ENCODE assay signal across 9 cellular contexts in genomic region chr1:21904725-21905520, GRCh38. TPM values are rescaled to one million over a fixed set of nuclear protein-coding genes. Genes with fewer than 3 reads are reported as not detected.
DNase-seq lines count a peak whose midpoint lies in the region; ATAC-seq, FAIRE-seq and TF ChIP-seq lines count a peak whose summit lies in the region.
"Had no signal": no experiment of that assay in that cellular context is flagged by ENCODE, and none has a peak within 500 bp of the region (broad histone marks: within the 10 kb centered on the region; RNA-seq: fewer than 3 reads in every experiment).

No MANE protein-coding gene starts in this region.

- TF ChIP-seq CTCF in PC-9 (conservative IDR thresholded peaks at IDR 0.05), result no peak
- TF ChIP-seq CTCF in endothelial cell of umbilical vein (IDR thresholded peaks at IDR 0.05; ENCODE audit: extremely low read depth in 1 of 2, insufficient read depth in 1 of 2, low read depth in 1 of 2, low read length in 2 of 2), result no peak

- FAIRE-seq in endothelial cell of umbilical vein (lab: Jason Lieb, UNC), result peak; percentile 96

- no peaks in the 10 kb centered on the region for H3K79me2 ChIP-seq in PC-9 (ENCODE audit: low read depth)
- H3K79me2 ChIP-seq in endothelial cell of umbilical vein (ENCODE audit: control insufficient read depth, insufficient read depth, low read length), result peaks cover 88% of the 10 kb centered on the region

- BruUV-seq in PC-9 (replicated peaks; lab: Mats Ljungman, UMichigan) (no TSS peak), endothelial cell of umbilical vein (replicated peaks; lab: Mats Ljungman, UMichigan) (no TSS peak)

- H3K4me3 ChIP-seq in PC-9 (no peak overlapping the region), endothelial cell of umbilical vein (replicated peaks in 1 of 3; ENCODE audit: insufficient read depth in 1 of 3, low read depth in 1 of 3, low read length in 3 of 3) (no peak overlapping the region)
- H3K4me3 ChIP-seq: cardiac muscle cell had no signal

- peak; percentile 69 for TF ChIP-seq POLR2A in endothelial cell of umbilical vein (IDR thresholded peaks at IDR 0.05; ENCODE audit: low read depth, low read length)

- dilution Hi-C loops in endothelial cell of umbilical vein (cut with MboI; ENCODE audit: extremely low pct_ligation_motif_present, low sequenced_read_pairs), result no loop called here

- H3K36me3 ChIP-seq in PC-9 (ENCODE audit: low read depth) (no peaks in the 10 kb centered on the region), endothelial cell of umbilical vein (ENCODE audit: control insufficient read depth in 2 of 2, extremely low read depth in 1 of 2, insufficient read depth in 2 of 2, low read length in 2 of 2) (peaks cover 5 to 16% of the 10 kb centered on the region in 2 experiments)
- H3K36me3 ChIP-seq: cardiac muscle cell had no signal

- H3K27ac ChIP-seq in PC-9 (no peak overlapping the region), endothelial cell of umbilical vein (ENCODE audit: insufficient read depth, low read depth, low read length) (peak overlapping the region; percentile 94)

- peak; percentile 57 for DNase-seq in GM03348 (ENCODE audit: low spot score)
- DNase-seq in PC-9, result peak; percentile 79 to 86
- peak; percentile 99 for DNase-seq in endothelial cell of umbilical vein (ENCODE audit: low read depth, low spot score)
- DNase-seq in posterior vena cava (ENCODE audit: low spot score), result peak; percentile 89
- no peak for DNase-seq in hypothalamus (lab: John Stamatoyannopoulos, UW)

- H3K4me1 ChIP-seq in PC-9 (replicated peaks; ENCODE audit: insufficient read depth) (no peaks in the 10 kb centered on the region), endothelial cell of umbilical vein (ENCODE audit: control insufficient read depth, extremely low read depth, insufficient read depth, low read length) (peaks cover 92% of the 10 kb centered on the region)

- CTCF ChIA-PET in PC-9 (lab: Charles Lee) (no interaction called here), endothelial cell of umbilical vein (lab: Charles Lee) (interaction anchor here (1.0 kb wide), 1 partner anchor 35 kb away, joined by 3 read pairs; no protein-coding TSS in a partner anchor)

- H3K4me2 ChIP-seq in PC-9 (no peak overlapping the region), endothelial cell of umbilical vein (ENCODE audit: insufficient read depth, low read length) (no peak overlapping the region)

- no peaks in the 10 kb centered on the region for H3K9me3 ChIP-seq in PC-9 (ENCODE audit: insufficient read depth, low read depth)
- no peaks in the 10 kb centered on the region for H3K9me3 ChIP-seq in endothelial cell of umbilical vein (replicated peaks; ENCODE audit: control insufficient read depth, insufficient read depth, low read length)

- H2AFZ ChIP-seq in PC-9 (no peak overlapping the region), endothelial cell of umbilical vein (ENCODE audit: low read depth, low read length) (no peak overlapping the region)

- H4K20me1 ChIP-seq in PC-9 (ENCODE audit: insufficient read depth), result no peaks in the 10 kb centered on the region; the same call in 1 of the 2 replicates
- no peaks in the 10 kb centered on the region for H4K20me1 ChIP-seq in endothelial cell of umbilical vein (replicated peaks; ENCODE audit: control insufficient read depth, extremely low read depth, insufficient read depth, low read length)

- H3K27me3 ChIP-seq in PC-9 (ENCODE audit: insufficient read depth, low read depth) (no peaks in the 10 kb centered on the region), endothelial cell of umbilical vein (ENCODE audit: control insufficient read depth in 2 of 2, insufficient read depth in 2 of 2, low read length in 2 of 2) (no peaks in the 10 kb centered on the region)
- H3K27me3 ChIP-seq: cardiac muscle cell had no signal

- peak overlapping the region; percentile 79 for H3K9ac ChIP-seq in endothelial cell of umbilical vein (replicated peaks; ENCODE audit: extremely low read depth, insufficient read depth, low read length)

- POLR2A ChIA-PET in PC-9 (lab: Charles Lee; ENCODE audit: unreplicated experiment) (interaction anchor here (0.6 kb wide), 1 partner anchor 127 kb away, joined by 7 read pairs; no protein-coding TSS in a partner anchor), endothelial cell of umbilical vein (lab: Charles Lee) (no interaction called here)

- H3F3A ChIP-seq in PC-9 (ENCODE audit: insufficient read depth, low read depth), result no peaks in the 10 kb centered on the region

- ATAC-seq in HG03097 (IDR thresholded peaks at IDR 0.05; ENCODE audit: low FRiP score, unreplicated experiment) (no peak), HG02852 (IDR thresholded peaks at IDR 0.05; ENCODE audit: unreplicated experiment) (no peak), HG03520 (IDR thresholded peaks at IDR 0.05; ENCODE audit: unreplicated experiment) (no peak)

- no peaks in the 10 kb centered on the region for H3K9me2 ChIP-seq in PC-9 (ENCODE audit: insufficient read depth)

- H3K9me1 ChIP-seq in endothelial cell of umbilical vein (replicated peaks; ENCODE audit: control insufficient read depth, extremely low read depth, insufficient read depth, low read length), result no peaks in the 10 kb centered on the region

- intact Hi-C loops in PC-9 (cut with micrococcal nuclease; ENCODE audit: unreplicated experiment), result loop anchor here (1.0 to 2.0 kb wide), 2 partner anchors 26 to 52 kb away; no protein-coding TSS in a partner anchor
- intact Hi-C loops in endothelial cell of umbilical vein (cut with micrococcal nuclease), result no loop called here
- intact Hi-C loops in posterior vena cava (cut with DNase I), result loop anchor here in 1 of 2 donors (5.0 kb wide), 1 partner anchor 32 kb away; the partner anchor contains the start of gene HSPG2

TF ChIP-seq in endothelial cell of umbilical vein, 7 proteins besides CTCF, POLR2A, EP300 and RAD21:
- peak; percentile 50 for TF ChIP-seq MAX (IDR thresholded peaks at IDR 0.05; ENCODE audit: insufficient read depth, insufficient read length)
- TF ChIP-seq POLR2AphosphoS5 (IDR thresholded peaks at IDR 0.05; ENCODE audit: insufficient read depth, low read depth, low read length), result peak; percentile 76
- peak; percentile 81 for TF ChIP-seq GATA2 (IDR thresholded peaks at IDR 0.05; ENCODE audit: insufficient read depth, insufficient read length, low read depth, low read length)
- peak; percentile 56 for TF ChIP-seq FOS (IDR thresholded peaks at IDR 0.05; ENCODE audit: borderline replicate concordance, insufficient read depth, low read length)
- no peak for TF ChIP-seq MYC (IDR thresholded peaks at IDR 0.05; ENCODE audit: low read depth, low read length)
- peak; percentile 94 for TF ChIP-seq JUN (IDR thresholded peaks at IDR 0.05; ENCODE audit: borderline replicate concordance, insufficient read depth, insufficient read length, low read depth)
- no peak for TF ChIP-seq EZH2 (IDR thresholded peaks at IDR 0.05; ENCODE audit: borderline replicate concordance, low read depth, low read length, severe bottlenecking)

RNA-seq across cellular contexts. Expression of gene HSPG2, which starts 32.2 kb away (rescaled TPM):
- total RNA-seq in PC-9 (2021) (126 and 157 TPM in 2 replicates), endothelial cell of umbilical vein (3,499 and 3,960 TPM in 2 replicates), posterior vena cava (100 to 1,000 TPM; 682 to 919 TPM)
- 734 and 849 TPM in 2 replicates for polyA plus RNA-seq in endothelial cell of umbilical vein
- 751 and 1,165 TPM in 2 replicates for polyA plus RNA-seq in endothelial cell of umbilical vein (2011; cell fraction: cytosol; rRNA removed)
- 1,616 and 1,967 TPM in 2 replicates for polyA plus RNA-seq in endothelial cell of umbilical vein (2011; cell fraction: nucleus; rRNA removed)
- polyA plus RNA-seq in endothelial cell of umbilical vein (2012), result 1,500 and 2,412 TPM in 2 replicates
- polyA minus RNA-seq in endothelial cell of umbilical vein, result 1,494 and 1,598 TPM in 2 replicates
- 16.5 TPM for polyA minus RNA-seq in endothelial cell of umbilical vein (2011; cell fraction: cytosol; rRNA and poly(A)+ RNA removed)
- polyA minus RNA-seq in endothelial cell of umbilical vein (2011; cell fraction: nucleus; rRNA and poly(A)+ RNA removed), result 1,216 and 2,140 TPM in 2 replicates

Comparison
In these comparisons a context has a peak if more than half of its experiments do, and no peak if none do; other contexts are left out.
1. DNase-seq: peak in GM03348 (single experiment), PC-9 (2 of 2), endothelial cell of umbilical vein (single experiment) and posterior vena cava (single experiment); none in hypothalamus (0 of 51).